Comparison of ENCODE assay signal across 11 cellular contexts in the genomic region with DNA sequence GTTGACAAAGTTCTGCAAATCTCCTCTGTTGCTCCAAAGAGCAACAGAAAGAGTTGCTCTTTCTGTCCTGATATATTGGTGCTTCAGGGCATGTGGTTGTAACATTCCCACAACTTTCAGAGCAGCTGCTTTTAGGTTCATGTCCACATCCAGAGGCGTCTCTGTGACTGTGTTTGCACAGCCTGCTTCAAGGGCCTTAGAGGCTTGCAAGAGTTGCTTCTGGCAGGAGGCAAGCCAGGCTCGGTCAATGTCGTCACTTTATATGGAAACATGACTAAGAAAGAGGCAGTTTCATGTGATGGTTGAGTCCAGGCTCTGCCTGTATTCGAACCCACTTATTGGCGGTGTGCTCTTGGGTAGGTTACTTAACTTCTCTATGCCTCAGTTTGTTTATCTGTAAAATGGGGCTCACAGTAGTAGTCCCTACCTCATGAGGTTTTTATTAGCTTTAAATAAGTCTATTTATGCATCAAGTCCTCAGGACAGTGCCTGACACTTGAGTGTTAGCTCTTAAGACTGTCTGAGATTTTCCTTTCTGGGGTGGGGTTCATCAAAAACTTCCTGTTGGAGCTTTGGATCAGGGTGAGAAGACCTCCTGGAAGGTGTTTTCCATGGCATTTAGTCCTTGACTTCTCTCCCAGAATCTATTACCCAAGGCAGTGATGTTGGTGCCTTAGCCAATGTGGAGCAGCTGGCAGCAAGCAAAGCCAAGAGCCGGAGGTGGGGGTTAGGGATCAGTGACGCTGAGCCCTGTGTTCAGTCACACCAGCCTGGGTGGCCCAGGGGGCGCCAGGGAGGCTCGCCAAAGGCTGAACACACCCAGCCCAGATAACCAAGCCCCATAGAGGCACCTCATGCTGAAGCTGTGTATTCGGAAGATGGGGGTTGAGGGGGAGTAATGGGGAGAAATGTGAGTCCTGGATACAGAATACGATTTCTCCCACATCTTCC. TPM values are rescaled to one million over a fixed set of nuclear protein-coding genes. Genes with fewer than 3 reads are reported as not detected.
DNase-seq lines count a peak whose midpoint lies in the region; ATAC-seq and TF ChIP-seq lines count a peak whose summit lies in the region.
"Had no signal": no experiment of that assay in that cellular context is flagged by ENCODE, and none has a peak within 500 bp of the region (broad histone marks: within the 10 kb centered on the region; RNA-seq: fewer than 3 reads in every experiment).

No MANE protein-coding gene starts in this region.

- no peaks in the 10 kb centered on the region for H3K9me3 Mint-ChIP-seq in stimulated activated memory B cell treated with anti-CD40 and anti-IgM and Interleukin-4, amounts not matched to agents 10 μg/mL and 1 μg/mL and 100 μg/mL, for 72 hours

- H3K56ac ChIP-seq in mesendoderm (ENCODE audit: low read length): no peak overlapping the region

- no CpG with 5 or more reads among the region's 11 CpGs for WGBS in mesendoderm (ENCODE audit: extremely low coverage, insufficient coverage, low lambda C conversion rate)

- H3K9me3 ChIP-seq in MM.1S (replicated peaks; ENCODE audit: insufficient read depth, low read length) (no peaks in the 10 kb centered on the region), SJSA1 (replicated peaks) (no peaks in the 10 kb centered on the region)

- H3K4me2 ChIP-seq in MM.1S (ENCODE audit: low read depth, low read length) (no peak overlapping the region), mesendoderm (ENCODE audit: low read length) (no peak overlapping the region)

- no peak overlapping the region for H3K4me3 Mint-ChIP-seq in stimulated activated memory B cell treated with anti-CD40 and anti-IgM and Interleukin-4, amounts not matched to agents 10 μg/mL and 1 μg/mL and 100 μg/mL, for 72 hours

- peak; percentile 16; the same call in 1 of the 2 replicates for TF ChIP-seq CTCF in MM.1S (IDR thresholded peaks at IDR 0.05; ENCODE audit: low read length)

- peaks cover 15% of the 10 kb centered on the region for H3K4me1 ChIP-seq in MM.1S (ENCODE audit: low read length)
- H3K4me1 ChIP-seq in SJSA1 (replicated peaks): peaks cover 64% of the 10 kb centered on the region
- no peaks in the 10 kb centered on the region for H3K4me1 ChIP-seq in mesendoderm (ENCODE audit: control insufficient read depth, low read depth, low read length)

- no peak overlapping the region for H3K27ac ChIP-seq in MM.1S (ENCODE audit: low read length)
- peak overlapping the region; percentile 73 for H3K27ac ChIP-seq in SJSA1
- no peak overlapping the region for H3K27ac ChIP-seq in mesendoderm (ENCODE audit: low read depth, low read length)

- H3K4me1 Mint-ChIP-seq in stimulated activated memory B cell treated with anti-CD40 and anti-IgM and Interleukin-4, amounts not matched to agents 10 μg/mL and 1 μg/mL and 100 μg/mL, for 72 hours: no peaks in the 10 kb centered on the region

- no peak overlapping the region for H2BK120ac ChIP-seq in mesendoderm (ENCODE audit: low read depth, low read length)

- no peak overlapping the region for H2AFZ ChIP-seq in MM.1S (ENCODE audit: low read length)

- H3K36me3 Mint-ChIP-seq in stimulated activated memory B cell treated with anti-CD40 and anti-IgM and Interleukin-4, amounts not matched to agents 10 μg/mL and 1 μg/mL and 100 μg/mL, for 72 hours: no peaks in the 10 kb centered on the region

- no peak overlapping the region for H4K8ac ChIP-seq in mesendoderm (ENCODE audit: low read depth, low read length)

- H2BK5ac ChIP-seq in mesendoderm (ENCODE audit: low read length): no peak overlapping the region

- H3K36me3 ChIP-seq in MM.1S (replicated peaks; ENCODE audit: insufficient read depth, low read length): no peaks in the 10 kb centered on the region
- H3K36me3 ChIP-seq in SJSA1: no peaks in the 10 kb centered on the region
- no peaks in the 10 kb centered on the region for H3K36me3 ChIP-seq in mesendoderm (ENCODE audit: control insufficient read depth, insufficient read depth, low read length)

- H3K9ac ChIP-seq in MM.1S (ENCODE audit: low read length): no peak overlapping the region
- H3K9ac ChIP-seq in mesendoderm (ENCODE audit: low read length): no peak overlapping the region

- no peak overlapping the region for H2AK5ac ChIP-seq in mesendoderm (ENCODE audit: low read length)

- H3K4me3 ChIP-seq in MM.1S (ENCODE audit: low read length) (no peak overlapping the region), SJSA1 (no peak overlapping the region), mesendoderm (ENCODE audit: low read length) (no peak overlapping the region)

- H3K27ac Mint-ChIP-seq in stimulated activated memory B cell treated with anti-CD40 and anti-IgM and Interleukin-4, amounts not matched to agents 10 μg/mL and 1 μg/mL and 100 μg/mL, for 72 hours: no peak overlapping the region

- no peak overlapping the region for H2BK15ac ChIP-seq in mesendoderm (replicated peaks; ENCODE audit: low read depth)

- no peak overlapping the region for H4K5ac ChIP-seq in mesendoderm (ENCODE audit: low read length)

- DNase-seq in NCI-H1417 (lab: John Stamatoyannopoulos, UW) (peak in 2 of 3 experiments; percentile 8 to 42), NCI-H1417 treated with DMSO at 0.1 percent for 48 hours (lab: John Stamatoyannopoulos, UW) (no peak), MM.1S (no peak), SJSA1 (ENCODE audit: low read depth in 1 of 2, low spot score in 2 of 2) (peak; percentile 81 to 93), mesendoderm (peak; percentile 73), HCEC 1CT (no peak)
- DNase-seq: foreskin fibroblast, mammary epithelial cell had no signal

- no peaks in the 10 kb centered on the region for H3K79me2 ChIP-seq in MM.1S (ENCODE audit: low read length)
- H3K79me2 ChIP-seq in mesendoderm (ENCODE audit: control insufficient read depth, insufficient read depth, low read length): no peaks in the 10 kb centered on the region

- H3K79me1 ChIP-seq in mesendoderm (ENCODE audit: low read length): no peaks in the 10 kb centered on the region

- no peaks in the 10 kb centered on the region for H3K9me2 ChIP-seq in MM.1S (replicated peaks; ENCODE audit: insufficient read depth, low read length)

- H3K4ac ChIP-seq in mesendoderm (ENCODE audit: low read depth, low read length): no peak overlapping the region

- H4K20me1 ChIP-seq in MM.1S (ENCODE audit: insufficient read depth, low read length): no peaks in the 10 kb centered on the region

- no peak for ATAC-seq in GM21576 (IDR thresholded peaks at IDR 0.05; ENCODE audit: unreplicated experiment)
- ATAC-seq in stimulated activated memory B cell treated with anti-CD40 and anti-IgM and Interleukin-4, amounts not matched to agents 10 μg/mL and 1 μg/mL and 100 μg/mL, for 72 hours: no peak
- ATAC-seq: right cardiac atrium had no signal

- H3K27me3 Mint-ChIP-seq in stimulated activated memory B cell treated with anti-CD40 and anti-IgM and Interleukin-4, amounts not matched to agents 10 μg/mL and 1 μg/mL and 100 μg/mL, for 72 hours: peaks cover 73% of the 10 kb centered on the region

- no peak overlapping the region for H3K23ac ChIP-seq in mesendoderm (ENCODE audit: low read length)

- H3K27me3 ChIP-seq in MM.1S (replicated peaks; ENCODE audit: insufficient read depth, low read length) (no peaks in the 10 kb centered on the region), SJSA1 (replicated peaks) (no peaks in the 10 kb centered on the region), mesendoderm (ENCODE audit: insufficient read depth, low read length, poor library complexity) (no peaks in the 10 kb centered on the region)

- H3F3A ChIP-seq in MM.1S (ENCODE audit: insufficient read depth, low read length): 0 out of 2 replicates have a peak, but pooled peaks cover 5% of the 10 kb centered on the region

- no peak overlapping the region for H3K18ac ChIP-seq in mesendoderm (ENCODE audit: low read length)

RNA-seq across cellular contexts. Expression of gene LHX4, which starts 18.9 kb away (rescaled TPM):
- total RNA-seq in SJSA1 (2014; rRNA removed; shearing (Covaris generic)): 4.6 and 6.4 TPM in 2 replicates
- 0.21 TPM for polyA plus RNA-seq in mesendoderm (2013, experiment 1 of 2)
- polyA plus RNA-seq in mesendoderm (2013, experiment 2 of 2): 0.18 TPM
- total RNA-seq: mammary epithelial cell, right cardiac atrium had no signal
- polyA plus RNA-seq: mammary epithelial cell had no signal

Comparison
In these comparisons a context has a peak if more than half of its experiments do, and no peak if none do; other contexts are left out.
1. DNase-seq: peak in NCI-H1417 (2 of 3), SJSA1 (2 of 2) and mesendoderm (single experiment); none in NCI-H1417 treated with DMSO at 0.1 percent for 48 hours (single experiment), MM.1S (single experiment) and HCEC 1CT (single experiment).